9 cellular contexts compared by ENCODE assay signal in the genomic region with DNA sequence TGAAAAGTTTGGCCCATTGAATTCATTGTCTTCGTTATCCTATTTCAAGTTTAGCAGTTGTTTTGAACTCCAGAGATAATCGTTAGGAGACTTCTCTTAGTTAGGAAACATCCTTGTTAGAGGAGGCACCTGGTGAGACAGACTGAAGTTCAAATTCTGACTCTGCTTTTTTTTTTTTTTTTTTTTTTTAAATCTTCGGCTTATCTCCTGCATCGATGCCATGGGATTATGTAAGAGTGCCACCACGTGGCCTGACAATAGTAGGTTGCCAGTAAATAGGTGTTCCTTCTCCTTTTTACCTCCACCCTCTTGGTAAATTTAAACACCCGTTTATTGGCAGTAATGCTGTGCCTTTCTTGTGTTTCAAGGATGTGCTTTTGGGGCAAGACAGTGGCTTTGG.
DNase-seq lines count a peak whose midpoint lies in the region; ATAC-seq and TF ChIP-seq lines count a peak whose summit lies in the region.
"Had no signal": no experiment of that assay in that cellular context is flagged by ENCODE, and none has a peak within 500 bp of the region (broad histone marks: within the 10 kb centered on the region; RNA-seq: fewer than 3 reads in every experiment).

No MANE protein-coding gene starts in this region.

- DNase-seq in SIG-M5 treated with dmso at 0.1 percent for 504 hours (lab: John Stamatoyannopoulos, UW; ENCODE audit: unreplicated experiment) (peak; percentile 14), SIG-M5 (lab: John Stamatoyannopoulos, UW) (no peak), NAMALWA (ENCODE audit: low spot score) (peak; percentile 71), astrocyte of the cerebellum (ENCODE audit: low read depth) (no peak), mucosa of descending colon (peak in 2 of 3 donors; percentile 56 to 76), occipital lobe (lab: John Stamatoyannopoulos, UW) (no peak)
- DNase-seq in activated CD8-positive, alpha-beta memory T cell treated with anti-CD3 and anti-CD28 coated beads, Interleukin-2, amount 10 ng/mL, durations not matched to agents 7 days and 5 days, result no peak
- DNase-seq in natural killer cell treated with Interleukin-12 subunit alpha and Interleukin-12 subunit beta and Interleukin-15 and Interleukin-18, amount 100 ng/mL, for 72 hours (ENCODE audit: low spot score), result no peak

- CTCF ChIA-PET in activated CD8-positive, alpha-beta memory T cell treated with anti-CD3 and anti-CD28 coated beads, Interleukin-2, amount 10 ng/mL, durations not matched to agents 7 days and 5 days (lab: Charles Lee), result no interaction called here

- H3K4me1 Mint-ChIP-seq in activated CD8-positive, alpha-beta memory T cell treated with anti-CD3 and anti-CD28 coated beads, Interleukin-2, amount 10 ng/mL, durations not matched to agents 7 days and 5 days, result no peaks in the 10 kb centered on the region
- no peaks in the 10 kb centered on the region for H3K4me1 Mint-ChIP-seq in natural killer cell treated with Interleukin-12 subunit alpha and Interleukin-12 subunit beta and Interleukin-15 and Interleukin-18, amount 100 ng/mL, for 72 hours (ENCODE audit: low read depth in 2 of 2)
- H3K4me1 Mint-ChIP-seq: CD4-positive, CD25-positive, alpha-beta regulatory T cell had no signal

- peaks cover 2% of the 10 kb centered on the region for H3K9me3 Mint-ChIP-seq in activated CD8-positive, alpha-beta memory T cell treated with anti-CD3 and anti-CD28 coated beads, Interleukin-2, amount 10 ng/mL, durations not matched to agents 7 days and 5 days (ENCODE audit: low read depth)
- peaks cover 3% of the 10 kb centered on the region for H3K9me3 Mint-ChIP-seq in natural killer cell treated with Interleukin-12 subunit alpha and Interleukin-12 subunit beta and Interleukin-15 and Interleukin-18, amount 100 ng/mL, for 72 hours

- peaks cover 38% of the 10 kb centered on the region for H3K27me3 Mint-ChIP-seq in activated CD8-positive, alpha-beta memory T cell treated with anti-CD3 and anti-CD28 coated beads, Interleukin-2, amount 10 ng/mL, durations not matched to agents 7 days and 5 days
- peaks cover 25 to 51% of the 10 kb centered on the region in 2 donors for H3K27me3 Mint-ChIP-seq in natural killer cell treated with Interleukin-12 subunit alpha and Interleukin-12 subunit beta and Interleukin-15 and Interleukin-18, amount 100 ng/mL, for 72 hours

- in situ Hi-C loops in astrocyte of the cerebellum (cut with HindIII; ENCODE audit: low sequenced_read_pairs), result no loop called here

- peak; percentile 85 for ATAC-seq in mucosa of descending colon
- no peak for ATAC-seq in activated CD8-positive, alpha-beta memory T cell treated with anti-CD3 and anti-CD28 coated beads, Interleukin-2, amount 10 ng/mL, durations not matched to agents 7 days and 5 days
- no peak for ATAC-seq in natural killer cell treated with Interleukin-12 subunit alpha and Interleukin-12 subunit beta and Interleukin-15 and Interleukin-18, amount 100 ng/mL, for 72 hours

- TF ChIP-seq CTCF in astrocyte of the cerebellum (IDR thresholded peaks at IDR 0.05; ENCODE audit: low read depth, low read length, missing control alignments), result peak; percentile 41
- TF ChIP-seq CTCF in mucosa of descending colon (IDR thresholded peaks at IDR 0.05), result no peak

- intact Hi-C loops in mucosa of descending colon (cut with DNase I, micrococcal nuclease), result no loop called here

- no peak overlapping the region for H3K27ac Mint-ChIP-seq in activated CD8-positive, alpha-beta memory T cell treated with anti-CD3 and anti-CD28 coated beads, Interleukin-2, amount 10 ng/mL, durations not matched to agents 7 days and 5 days
- no peak overlapping the region for H3K27ac Mint-ChIP-seq in natural killer cell treated with Interleukin-12 subunit alpha and Interleukin-12 subunit beta and Interleukin-15 and Interleukin-18, amount 100 ng/mL, for 72 hours

- H3K4me3 ChIP-seq in astrocyte of the cerebellum (ENCODE audit: low read depth, low read length) (no peak overlapping the region), mucosa of descending colon (no peak overlapping the region)

- no peaks in the 10 kb centered on the region for H3K4me1 ChIP-seq in mucosa of descending colon (ENCODE audit: low read depth)

- no peaks in the 10 kb centered on the region for H3K9me3 ChIP-seq in mucosa of descending colon

- H3K36me3 ChIP-seq in mucosa of descending colon (ENCODE audit: low read depth), result no peaks in the 10 kb centered on the region

- no peak overlapping the region for H3K4me3 Mint-ChIP-seq in activated CD8-positive, alpha-beta memory T cell treated with anti-CD3 and anti-CD28 coated beads, Interleukin-2, amount 10 ng/mL, durations not matched to agents 7 days and 5 days
- no peak overlapping the region for H3K4me3 Mint-ChIP-seq in natural killer cell treated with Interleukin-12 subunit alpha and Interleukin-12 subunit beta and Interleukin-15 and Interleukin-18, amount 100 ng/mL, for 72 hours
- H3K4me3 Mint-ChIP-seq: CD4-positive, CD25-positive, alpha-beta regulatory T cell had no signal

- H3K36me3 Mint-ChIP-seq in activated CD8-positive, alpha-beta memory T cell treated with anti-CD3 and anti-CD28 coated beads, Interleukin-2, amount 10 ng/mL, durations not matched to agents 7 days and 5 days, result no peaks in the 10 kb centered on the region
- no peaks in the 10 kb centered on the region for H3K36me3 Mint-ChIP-seq in natural killer cell treated with Interleukin-12 subunit alpha and Interleukin-12 subunit beta and Interleukin-15 and Interleukin-18, amount 100 ng/mL, for 72 hours
- H3K36me3 Mint-ChIP-seq: CD4-positive, CD25-positive, alpha-beta regulatory T cell had no signal

Comparison
In these comparisons a context has a peak if more than half of its experiments do, and no peak if none do; other contexts are left out.
1. DNase-seq: peak in SIG-M5 treated with dmso at 0.1 percent for 504 hours (single experiment), NAMALWA (single experiment) and mucosa of descending colon (2 of 3); none in SIG-M5 (single experiment), astrocyte of the cerebellum (single experiment), occipital lobe (single experiment), activated CD8-positive, alpha-beta memory T cell treated with anti-CD3 and anti-CD28 coated beads, Interleukin-2, amount 10 ng/mL, durations not matched to agents 7 days and 5 days (single experiment) and natural killer cell treated with Interleukin-12 subunit alpha and Interleukin-12 subunit beta and Interleukin-15 and Interleukin-18, amount 100 ng/mL, for 72 hours (single experiment).